1 cellular context compared by ENCODE assay signal in the genomic region with DNA sequence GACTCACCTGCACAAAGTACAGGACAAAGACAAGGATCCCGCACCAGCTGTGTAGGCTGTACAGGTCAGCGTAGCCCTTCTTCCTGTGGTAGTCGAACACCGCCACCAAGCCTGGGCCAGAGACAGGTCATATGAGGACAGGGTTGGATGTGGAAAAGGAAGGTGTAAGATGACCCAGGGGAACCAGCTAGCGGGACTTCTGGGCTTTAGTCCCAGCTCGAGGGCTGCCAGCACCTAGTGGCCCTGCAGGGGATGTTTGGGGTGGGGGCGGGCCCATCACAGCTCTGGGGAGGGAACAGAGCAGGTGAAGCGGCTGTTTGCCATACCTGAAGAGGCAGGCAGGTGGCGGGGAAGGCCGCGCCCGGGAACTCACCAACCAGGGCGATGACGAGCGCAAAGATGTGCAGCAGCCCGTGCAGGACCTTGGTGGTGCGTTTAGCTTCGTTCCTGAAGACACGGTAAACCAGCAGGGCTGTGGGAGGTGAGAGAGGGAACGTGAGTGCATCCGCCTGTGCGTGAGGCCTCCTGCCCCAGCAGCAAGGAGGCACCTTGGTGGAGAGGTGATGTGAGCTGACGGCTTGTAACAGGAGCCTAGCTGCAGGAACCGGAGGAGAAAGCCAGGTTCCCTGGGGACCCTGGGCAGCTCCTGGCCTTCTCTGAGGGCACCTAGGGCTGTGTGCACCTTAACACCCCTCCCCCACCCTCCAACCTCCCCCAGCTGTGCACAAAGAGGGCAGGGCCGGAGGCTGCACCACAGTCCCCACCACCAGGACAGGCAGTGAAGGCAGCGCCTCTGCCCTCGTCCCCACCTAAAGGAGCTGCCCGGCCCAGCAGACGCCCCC.
TF ChIP-seq lines count a peak whose summit lies in the region.

No MANE protein-coding gene starts in this region.

TF ChIP-seq in HCT116, 20 proteins besides CTCF, POLR2A, EP300 and RAD21 (continued from another document):
- no peak for TF ChIP-seq FOSL1 (IDR thresholded peaks at IDR 0.05; ENCODE audit: low read depth)
- no peak for TF ChIP-seq ELF1 (IDR thresholded peaks at IDR 0.05; ENCODE audit: borderline replicate concordance, low read depth)
- TF ChIP-seq EZH2phosphoT487 (IDR thresholded peaks at IDR 0.05; ENCODE audit: borderline replicate concordance), result no peak
- TF ChIP-seq YY1 (IDR thresholded peaks at IDR 0.05; ENCODE audit: extremely low read depth, insufficient replicate concordance, low read depth, low read length), result no peak
